In genomic region chr20:58268936-58269619, GRCh38 we compare ENCODE assay signal across 12 cellular contexts. TPM values are rescaled to one million over a fixed set of nuclear protein-coding genes. Genes with fewer than 3 reads are reported as not detected.
DNase-seq lines count a peak whose midpoint lies in the region; ATAC-seq and TF ChIP-seq lines count a peak whose summit lies in the region.
"Had no signal": no experiment of that assay in that cellular context is flagged by ENCODE, and none has a peak within 500 bp of the region (broad histone marks: within the 10 kb centered on the region; RNA-seq: fewer than 3 reads in every experiment).

No MANE protein-coding gene starts in this region.

- H3K27ac ChIP-seq in mesenchymal stem cell (ENCODE audit: low read length, poor library complexity, severe bottlenecking) (no peak overlapping the region), prostate gland (no peak overlapping the region)
- H3K27ac ChIP-seq: left lung had no signal

- 67% methylated on average over 11 of the region's 13 CpGs for whole genome bisulfite sequencing in mesenchymal stem cell
- 74% methylated on average over 13 of the region's 13 CpGs for WGBS in prostate gland

- H3K4me3 ChIP-seq in mesenchymal stem cell (ENCODE audit: insufficient read depth in 1 of 2, low read depth in 1 of 2, low read length in 2 of 2): no peak overlapping the region
- H3K4me3 ChIP-seq in prostate gland: no peak overlapping the region
- H3K4me3 ChIP-seq: left lung had no signal

- H3K36me3 ChIP-seq in mesenchymal stem cell (ENCODE audit: control insufficient read depth in 1 of 2, insufficient read depth in 2 of 2, low read depth in 1 of 2, low read length in 2 of 2) (peaks cover 44 to 87% of the 10 kb centered on the region in 2 experiments), prostate gland (no peaks in the 10 kb centered on the region)

- no peaks in the 10 kb centered on the region for H3K27me3 Mint-ChIP-seq in activated T-helper 17 cell treated with anti-CD3 and anti-CD28 coated beads, Interleukin-2, amount 50 U/mL, for 72 hours

- H3K79me1 ChIP-seq in mesenchymal stem cell (replicated peaks; ENCODE audit: low read length, poor library complexity, severe bottlenecking): peaks cover 56% of the 10 kb centered on the region

- peak overlapping the region in 1 of 2 experiments; percentile 1 for H2BK12ac ChIP-seq in mesenchymal stem cell (ENCODE audit: low read length in 2 of 2)

- peak overlapping the region in 1 of 2 experiments; percentile 9 for H3K23ac ChIP-seq in mesenchymal stem cell (ENCODE audit: low read length in 2 of 2)

- no peak overlapping the region for H2AK5ac ChIP-seq in mesenchymal stem cell (ENCODE audit: low read length, severe bottlenecking)

- no peak for TF ChIP-seq CTCF in prostate gland (IDR thresholded peaks at IDR 0.05)

- peak; percentile 57 for ATAC-seq in activated T-helper 17 cell treated with anti-CD3 and anti-CD28 coated beads, Interleukin-2, amount 50 U/mL, for 72 hours (replicated peaks)
- no peak for ATAC-seq in GM18511 (IDR thresholded peaks at IDR 0.05; ENCODE audit: unreplicated experiment)

- H3K4me1 ChIP-seq in mesenchymal stem cell (ENCODE audit: control insufficient read depth, insufficient read depth, low read depth, low read length) (peaks cover 5% of the 10 kb centered on the region), prostate gland (replicated peaks) (no peaks in the 10 kb centered on the region)
- H3K4me1 ChIP-seq: Caco-2, left lung had no signal

- no peaks in the 10 kb centered on the region for H3K9me3 Mint-ChIP-seq in activated T-helper 17 cell treated with anti-CD3 and anti-CD28 coated beads, Interleukin-2, amount 50 U/mL, for 72 hours

- intact Hi-C loops in prostate gland (cut with DNase I): no loop called here

- H3K14ac ChIP-seq in mesenchymal stem cell (ENCODE audit: low read length in 2 of 2): peak overlapping the region in 1 of 2 experiments; percentile 6

- H3K4ac ChIP-seq in mesenchymal stem cell (ENCODE audit: low read depth in 1 of 2, low read length in 2 of 2): no peak overlapping the region

- H3K27me3 ChIP-seq in mesenchymal stem cell (ENCODE audit: control insufficient read depth in 1 of 2, insufficient read depth in 1 of 2, low read length in 2 of 2) (no peaks in the 10 kb centered on the region), prostate gland (replicated peaks; ENCODE audit: insufficient read depth) (no peaks in the 10 kb centered on the region)
- H3K27me3 ChIP-seq: left lung had no signal

- peak overlapping the region; percentile 64 for H3K4me3 Mint-ChIP-seq in activated T-helper 17 cell treated with anti-CD3 and anti-CD28 coated beads, Interleukin-2, amount 50 U/mL, for 72 hours

- no peak overlapping the region for H2AFZ ChIP-seq in mesenchymal stem cell (ENCODE audit: low read depth, low read length)

- no peak overlapping the region for H2BK15ac ChIP-seq in mesenchymal stem cell (ENCODE audit: low read depth, poor library complexity, severe bottlenecking)

- H3K9ac ChIP-seq in mesenchymal stem cell (ENCODE audit: low read length): no peak overlapping the region

- no peak overlapping the region for H4K91ac ChIP-seq in mesenchymal stem cell (ENCODE audit: low read length)

- H3K9me3 ChIP-seq in mesenchymal stem cell (ENCODE audit: control insufficient read depth, low read length): no peaks in the 10 kb centered on the region
- no peaks in the 10 kb centered on the region for H3K9me3 ChIP-seq in prostate gland
- H3K9me3 ChIP-seq: Caco-2 had no signal

- peaks cover 52% of the 10 kb centered on the region for H3K36me3 Mint-ChIP-seq in activated T-helper 17 cell treated with anti-CD3 and anti-CD28 coated beads, Interleukin-2, amount 50 U/mL, for 72 hours (ENCODE audit: low read depth)

- H2BK5ac ChIP-seq in mesenchymal stem cell (ENCODE audit: low read depth, low read length, poor library complexity, severe bottlenecking): no peak overlapping the region

- peak overlapping the region; percentile 58 for H3K27ac Mint-ChIP-seq in activated T-helper 17 cell treated with anti-CD3 and anti-CD28 coated beads, Interleukin-2, amount 50 U/mL, for 72 hours

- no peak overlapping the region for H3K4me2 ChIP-seq in mesenchymal stem cell (ENCODE audit: low read length, poor library complexity, severe bottlenecking)

- TF ChIP-seq POLR2A in prostate gland (IDR thresholded peaks at IDR 0.05): no peak

- peak overlapping the region in 1 of 2 experiments; percentile 28 for H3K18ac ChIP-seq in mesenchymal stem cell (ENCODE audit: low read depth in 1 of 2, low read length in 2 of 2)

- peaks cover 28% of the 10 kb centered on the region for H3K4me1 Mint-ChIP-seq in activated T-helper 17 cell treated with anti-CD3 and anti-CD28 coated beads, Interleukin-2, amount 50 U/mL, for 72 hours

- H4K8ac ChIP-seq in mesenchymal stem cell (ENCODE audit: low read length): peak overlapping the region; percentile 35

- peak; percentile 15 for DNase-seq in CMK (ENCODE audit: low read depth)
- peak; percentile 42 to 48 for DNase-seq in Kasumi-1 (lab: John Stamatoyannopoulos, UW)
- no peak for DNase-seq in mesenchymal stem cell
- no peak for DNase-seq in prostate gland (ENCODE audit: low spot score)
- no peak for DNase-seq in HUDEP-2 (lab: John Stamatoyannopoulos, UW; ENCODE audit: unreplicated experiment in 76 of 76)
- DNase-seq: Caco-2, glutamatergic neuron had no signal

- H2BK120ac ChIP-seq in mesenchymal stem cell (ENCODE audit: low read depth, low read length): no peak overlapping the region

RNA-seq across cellular contexts. Expression of gene RAB22A, which starts 40.4 kb away (rescaled TPM):
- 10 to 100 TPM; 11.6 to 12.8 TPM for total RNA-seq in activated T-helper 17 cell treated with anti-CD3 and anti-CD28 coated beads, Interleukin-2, amount 50 U/mL, for 72 hours
- 16.4 TPM for polyA plus RNA-seq in mesenchymal stem cell (2013, experiment 1 of 2)
- polyA plus RNA-seq in mesenchymal stem cell (2013, experiment 2 of 2): 16.1 TPM
- 10 to 100 TPM; 16.9 to 20.4 TPM for total RNA-seq in prostate gland

RNA-seq across cellular contexts. Expression of gene ANKRD60, which starts 40.6 kb away (rescaled TPM):
- not detected for total RNA-seq in activated T-helper 17 cell treated with anti-CD3 and anti-CD28 coated beads, Interleukin-2, amount 50 U/mL, for 72 hours
- not detected for polyA plus RNA-seq in mesenchymal stem cell (2013, experiment 1 of 2)
- not detected for polyA plus RNA-seq in mesenchymal stem cell (2013, experiment 2 of 2)
- total RNA-seq in prostate gland: under 1 TPM in 1 of 2 donors, not detected in 1; 0.80 TPM
- total RNA-seq: bronchial epithelial cell, Caco-2, left lung, OCI-LY7 had no signal

Comparison
In these comparisons a context has a peak if more than half of its experiments do, and no peak if none do; other contexts are left out.
1. DNase-seq: peak in CMK (single experiment) and Kasumi-1 (2 of 2); none in mesenchymal stem cell (single experiment), prostate gland (single experiment) and HUDEP-2 (0 of 76).